In the genomic region with DNA sequence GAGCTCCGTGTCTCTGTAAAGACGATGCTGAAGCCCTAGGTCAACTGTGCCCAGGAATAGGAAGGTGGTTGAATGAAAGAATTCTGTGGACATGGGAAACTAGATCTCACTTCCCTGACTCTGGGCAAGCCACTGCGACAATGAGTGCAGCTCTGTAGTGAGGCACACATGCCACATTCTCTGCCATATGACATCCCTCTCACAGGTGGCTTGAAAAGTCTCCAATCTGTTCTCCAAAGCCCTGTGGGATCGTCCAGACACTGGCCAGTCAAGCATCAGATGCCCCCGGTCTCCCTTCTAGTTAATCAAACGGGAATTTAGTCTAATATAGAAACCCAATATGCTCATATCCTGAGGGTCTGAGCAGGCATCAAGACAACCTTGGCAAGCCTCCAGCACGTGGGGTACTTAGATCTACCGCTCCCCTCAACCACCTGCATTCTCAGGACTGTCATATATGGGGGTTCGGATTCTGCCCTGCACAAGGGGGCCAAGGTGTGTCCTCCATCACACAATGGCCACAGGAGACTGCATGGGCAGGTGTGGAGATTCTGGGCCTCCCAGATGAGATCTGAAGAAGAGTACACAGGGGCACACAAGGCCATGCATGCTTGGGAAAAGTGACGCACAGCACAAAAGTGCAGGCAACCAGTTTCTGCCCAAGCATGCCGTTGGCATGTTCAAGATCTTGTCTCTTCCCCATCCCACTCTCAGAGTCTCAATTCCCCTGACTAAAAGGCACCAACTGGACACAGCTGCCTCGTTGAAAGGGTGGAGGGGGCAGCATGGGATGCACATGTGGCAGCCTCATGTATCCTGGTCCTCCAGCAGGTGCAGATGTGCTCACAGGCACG, we compare ENCODE assay signal across 24 cellular contexts. TPM values are rescaled to one million over a fixed set of nuclear protein-coding genes. Genes with fewer than 3 reads are reported as not detected.
DNase-seq lines count a peak whose midpoint lies in the region; ATAC-seq and TF ChIP-seq lines count a peak whose summit lies in the region.
"Had no signal": no experiment of that assay in that cellular context is flagged by ENCODE, and none has a peak within 500 bp of the region (broad histone marks: within the 10 kb centered on the region; RNA-seq: fewer than 3 reads in every experiment).

No MANE protein-coding gene starts in this region.

- H3K4ac ChIP-seq in mesenchymal stem cell (ENCODE audit: low read depth in 1 of 2, low read length in 2 of 2) = no peak overlapping the region

- no peak overlapping the region for H2BK12ac ChIP-seq in mesenchymal stem cell (ENCODE audit: low read length in 2 of 2)

- peaks cover 8 to 43% of the 10 kb centered on the region in 2 experiments for H3K36me3 ChIP-seq in mesenchymal stem cell (ENCODE audit: control insufficient read depth in 1 of 2, insufficient read depth in 2 of 2, low read depth in 1 of 2, low read length in 2 of 2)
- peaks cover 0 to 20% of the 10 kb centered on the region in 2 donors for H3K36me3 ChIP-seq in vagina

- no peak for TF ChIP-seq CTCF in vagina (IDR thresholded peaks at IDR 0.05)

- no peak for TF ChIP-seq POLR2A in vagina (IDR thresholded peaks at IDR 0.05)

- H3K27ac ChIP-seq in right cardiac atrium (ENCODE audit: low read length) = peak overlapping the region; percentile 56
- H3K27ac ChIP-seq in mesenchymal stem cell (ENCODE audit: low read length, poor library complexity, severe bottlenecking) = no peak overlapping the region
- H3K27ac ChIP-seq in vagina = peak overlapping the region; percentile 18
- H3K27ac ChIP-seq: parathyroid adenoma had no signal

- no peaks in the 10 kb centered on the region for H3K36me3 Mint-ChIP-seq in stimulated activated effector memory CD8-positive, alpha-beta T cell treated with anti-CD3 and anti-CD28 coated beads, Interleukin-12 subunit alpha, Interleukin-12 subunit beta, amount 100 ng/mL, for 72 hours
- H3K36me3 Mint-ChIP-seq: activated CD4-positive, alpha-beta memory T cell treated with anti-CD3 and anti-CD28 coated beads for 36 hours; CD14-positive monocyte; memory B cell; naive B cell had no signal

- WGBS in right cardiac atrium = 75% methylated on average over 13 of the region's 13 CpGs
- 91% methylated on average over 11 of the region's 13 CpGs for WGBS in mesenchymal stem cell

- H3K9ac ChIP-seq in mesenchymal stem cell (ENCODE audit: low read length) = no peak overlapping the region
- H3K9ac ChIP-seq: parathyroid adenoma had no signal

- no peak overlapping the region for H3K18ac ChIP-seq in mesenchymal stem cell (ENCODE audit: low read depth in 1 of 2, low read length in 2 of 2)

- H3K4me3 ChIP-seq in right cardiac atrium (ENCODE audit: low read length) (no peak overlapping the region), mesenchymal stem cell (ENCODE audit: insufficient read depth in 1 of 2, low read depth in 1 of 2, low read length in 2 of 2) (no peak overlapping the region), vagina (no peak overlapping the region)

- H3K79me1 ChIP-seq in mesenchymal stem cell (replicated peaks; ENCODE audit: low read length, poor library complexity, severe bottlenecking) = peaks cover 25% of the 10 kb centered on the region

- H3K4me2 ChIP-seq in mesenchymal stem cell (ENCODE audit: low read length, poor library complexity, severe bottlenecking) = no peak overlapping the region

- peak in 1 of 3 donors; percentile 43 for DNase-seq in right cardiac atrium
- no peak for DNase-seq in left ventricle myocardium superior
- DNase-seq in cerebellar cortex (ENCODE audit: low spot score) = peak; percentile 85
- DNase-seq in mesenchymal stem cell = no peak
- no peak for DNase-seq in vagina (ENCODE audit: extremely low spot score in 2 of 2)
- DNase-seq in DMS153 (lab: John Stamatoyannopoulos, UW) = no peak
- no peak for DNase-seq in stimulated activated effector memory CD8-positive, alpha-beta T cell treated with anti-CD3 and anti-CD28 coated beads, Interleukin-12 subunit alpha, Interleukin-12 subunit beta, amount 100 ng/mL, for 72 hours (ENCODE audit: low spot score in 2 of 2)
- no peak for DNase-seq in ureter (ENCODE audit: low spot score)
- DNase-seq: activated CD4-positive, alpha-beta memory T cell treated with anti-CD3 and anti-CD28 coated beads for 36 hours; activated CD4-positive, CD25-positive, alpha-beta regulatory T cell; activated naive CD4-positive, alpha-beta T cell treated with anti-CD3 and anti-CD28 coated beads for 36 hours; activated T-cell treated with anti-CD3 and anti-CD28 coated beads, Interleukin-2, amount 50 U/mL, for 1 hour; amniotic stem cell; central memory CD4-positive, alpha-beta T cell; effector memory CD4-positive, alpha-beta T cell; KG1; naive B cell; NCI-H146; NCI-H748 treated with DMSO at 0.1 percent for 48 hours had no signal

- no peak overlapping the region for H2BK120ac ChIP-seq in mesenchymal stem cell (ENCODE audit: low read depth, low read length)

- H3K23ac ChIP-seq in mesenchymal stem cell (ENCODE audit: low read length in 2 of 2) = peak overlapping the region in 1 of 2 experiments; percentile 6

- no peaks in the 10 kb centered on the region for H3K9me3 Mint-ChIP-seq in stimulated activated effector memory CD8-positive, alpha-beta T cell treated with anti-CD3 and anti-CD28 coated beads, Interleukin-12 subunit alpha, Interleukin-12 subunit beta, amount 100 ng/mL, for 72 hours
- H3K9me3 Mint-ChIP-seq: activated CD4-positive, alpha-beta memory T cell treated with anti-CD3 and anti-CD28 coated beads for 36 hours; activated naive CD4-positive, alpha-beta T cell treated with anti-CD3 and anti-CD28 coated beads for 36 hours; memory B cell; naive B cell had no signal

- ATAC-seq in right cardiac atrium = no peak
- ATAC-seq in left ventricle myocardium superior = no peak
- ATAC-seq in stimulated activated effector memory CD8-positive, alpha-beta T cell treated with anti-CD3 and anti-CD28 coated beads, Interleukin-12 subunit alpha, Interleukin-12 subunit beta, amount 100 ng/mL, for 72 hours = no peak
- ATAC-seq: sciatic nerve had no signal

- no peaks in the 10 kb centered on the region for H3K4me1 ChIP-seq in right cardiac atrium (ENCODE audit: control insufficient read depth, insufficient read depth, low read length)
- H3K4me1 ChIP-seq in mesenchymal stem cell (ENCODE audit: control insufficient read depth, insufficient read depth, low read depth, low read length) = peaks cover 20% of the 10 kb centered on the region
- peaks cover 29% of the 10 kb centered on the region for H3K4me1 ChIP-seq in vagina

- no peak overlapping the region for H2BK15ac ChIP-seq in mesenchymal stem cell (ENCODE audit: low read depth, poor library complexity, severe bottlenecking)

- intact Hi-C loops in right cardiac atrium (cut with DNase I) = no loop called here
- intact Hi-C loops in left ventricle myocardium superior (cut with micrococcal nuclease) = no loop called here
- intact Hi-C loops in vagina (cut with DNase I) = no loop called here

- H3K9me3 ChIP-seq in right cardiac atrium (ENCODE audit: control insufficient read depth, low read length) (no peaks in the 10 kb centered on the region), mesenchymal stem cell (ENCODE audit: control insufficient read depth, low read length) (no peaks in the 10 kb centered on the region), vagina (no peaks in the 10 kb centered on the region)

- peaks cover 20% of the 10 kb centered on the region for H3K4me1 Mint-ChIP-seq in stimulated activated effector memory CD8-positive, alpha-beta T cell treated with anti-CD3 and anti-CD28 coated beads, Interleukin-12 subunit alpha, Interleukin-12 subunit beta, amount 100 ng/mL, for 72 hours

- no peak overlapping the region for H4K91ac ChIP-seq in mesenchymal stem cell (ENCODE audit: low read length)

- H4K8ac ChIP-seq in mesenchymal stem cell (ENCODE audit: low read length) = peak overlapping the region; percentile 29

- no peak overlapping the region for H3K14ac ChIP-seq in mesenchymal stem cell (ENCODE audit: low read length in 2 of 2)

- no peak overlapping the region for H3K4me3 Mint-ChIP-seq in stimulated activated effector memory CD8-positive, alpha-beta T cell treated with anti-CD3 and anti-CD28 coated beads, Interleukin-12 subunit alpha, Interleukin-12 subunit beta, amount 100 ng/mL, for 72 hours
- H3K4me3 Mint-ChIP-seq: activated CD4-positive, alpha-beta memory T cell treated with anti-CD3 and anti-CD28 coated beads for 36 hours; activated naive CD4-positive, alpha-beta T cell treated with anti-CD3 and anti-CD28 coated beads for 36 hours; CD14-positive monocyte; memory B cell; naive B cell had no signal

- H3K27me3 ChIP-seq in right cardiac atrium (ENCODE audit: control insufficient read depth, insufficient read depth) = no peaks in the 10 kb centered on the region
- no peaks in the 10 kb centered on the region for H3K27me3 ChIP-seq in mesenchymal stem cell (ENCODE audit: control insufficient read depth in 1 of 2, insufficient read depth in 1 of 2, low read length in 2 of 2)
- H3K27me3 ChIP-seq in vagina = no peaks in the 10 kb centered on the region

- no peak overlapping the region for H3K27ac Mint-ChIP-seq in stimulated activated effector memory CD8-positive, alpha-beta T cell treated with anti-CD3 and anti-CD28 coated beads, Interleukin-12 subunit alpha, Interleukin-12 subunit beta, amount 100 ng/mL, for 72 hours
- H3K27ac Mint-ChIP-seq: activated CD4-positive, alpha-beta memory T cell treated with anti-CD3 and anti-CD28 coated beads for 36 hours; activated naive CD4-positive, alpha-beta T cell treated with anti-CD3 and anti-CD28 coated beads for 36 hours; CD14-positive monocyte; memory B cell; naive B cell had no signal

- peak overlapping the region; percentile 6 for H2AK5ac ChIP-seq in mesenchymal stem cell (ENCODE audit: low read length, severe bottlenecking)

- H2BK5ac ChIP-seq in mesenchymal stem cell (ENCODE audit: low read depth, low read length, poor library complexity, severe bottlenecking) = no peak overlapping the region

- H2AFZ ChIP-seq in mesenchymal stem cell (ENCODE audit: low read depth, low read length) = no peak overlapping the region
- H2AFZ ChIP-seq: parathyroid adenoma had no signal

RNA-seq across cellular contexts. Expression of a gene that starts 11.9 kb away (rescaled TPM):
- total RNA-seq in right cardiac atrium (1,000 to 10,000 TPM; 2,567 to 3,299 (median 2,969) TPM), left ventricle myocardium superior (657 TPM), vagina (110 TPM), ureter (74.6 TPM)
- polyA plus RNA-seq in right cardiac atrium = 2,307 TPM
- 686 TPM for polyA plus RNA-seq in mesenchymal stem cell (2013, experiment 1 of 2)
- polyA plus RNA-seq in mesenchymal stem cell (2013, experiment 2 of 2) = 701 TPM
- total RNA-seq: activated CD4-positive, alpha-beta memory T cell treated with anti-CD3 and anti-CD28 coated beads for 36 hours; activated naive CD4-positive, alpha-beta T cell treated with anti-CD3 and anti-CD28 coated beads for 36 hours; HT-29 had no signal
- polyA plus RNA-seq: CD14-positive monocyte had no signal
